Comparison of ENCODE assay signal across 14 cellular contexts in genomic region chr10:43380610-43381222, GRCh38. TPM values are rescaled to one million over a fixed set of nuclear protein-coding genes. Genes with fewer than 3 reads are reported as not detected.
DNase-seq lines count a peak whose midpoint lies in the region; ATAC-seq, FAIRE-seq and TF ChIP-seq lines count a peak whose summit lies in the region.
"Had no signal": no experiment of that assay in that cellular context is flagged by ENCODE, and none has a peak within 500 bp of the region (broad histone marks: within the 10 kb centered on the region; RNA-seq: fewer than 3 reads in every experiment).

No MANE protein-coding gene starts in this region.

- CTCF ChIA-PET in mammary epithelial cell (lab: Charles Lee; ENCODE audit: low non-redundant PET), result interaction anchor here (0.7 kb wide), 1 partner anchor 71 kb away, joined by 12 read pairs; no protein-coding TSS in a partner anchor

- H2AFZ ChIP-seq in mammary epithelial cell (ENCODE audit: low read depth, low read length), result no peak overlapping the region

- H3K9ac ChIP-seq in mammary epithelial cell (ENCODE audit: insufficient read depth, low read length), result no peak overlapping the region
- H3K9ac ChIP-seq: BLaER1 had no signal

- no peaks in the 10 kb centered on the region for H3K9me3 Mint-ChIP-seq in activated T-cell treated with anti-CD3 and anti-CD28 coated beads, Interleukin-2, amount 50 U/mL, for 24 hours
- H3K9me3 Mint-ChIP-seq: dendritic cell treated with granulocyte-macrophage colony-stimulating factor and Interleukin-4, amounts not matched to agents 40 ng/mL and 50 ng/mL, for 4 days had no signal

- H3K27me3 ChIP-seq in mammary epithelial cell (ENCODE audit: insufficient read depth, low read length), result no peaks in the 10 kb centered on the region
- H3K27me3 ChIP-seq: BLaER1, pancreas had no signal

- H3K27me3 Mint-ChIP-seq in activated T-cell treated with anti-CD3 and anti-CD28 coated beads, Interleukin-2, amount 50 U/mL, for 24 hours, result no peaks in the 10 kb centered on the region
- H3K27me3 Mint-ChIP-seq: dendritic cell treated with granulocyte-macrophage colony-stimulating factor and Interleukin-4, amounts not matched to agents 40 ng/mL and 50 ng/mL, for 4 days had no signal

- H3K27ac ChIP-seq in mammary epithelial cell (ENCODE audit: insufficient read depth, low read depth, low read length), result no peak overlapping the region
- H3K27ac ChIP-seq: BLaER1, pancreas had no signal

- peaks cover 10% of the 10 kb centered on the region for H3K36me3 Mint-ChIP-seq in activated T-cell treated with anti-CD3 and anti-CD28 coated beads, Interleukin-2, amount 50 U/mL, for 24 hours (ENCODE audit: low read depth)

- no peaks in the 10 kb centered on the region for H3K79me2 ChIP-seq in mammary epithelial cell (ENCODE audit: insufficient read depth, low read length)

- peak overlapping the region; percentile 22 for H3K27ac Mint-ChIP-seq in activated T-cell treated with anti-CD3 and anti-CD28 coated beads, Interleukin-2, amount 50 U/mL, for 24 hours
- H3K27ac Mint-ChIP-seq: dendritic cell treated with granulocyte-macrophage colony-stimulating factor and Interleukin-4, amounts not matched to agents 40 ng/mL and 50 ng/mL, for 4 days had no signal

- dilution Hi-C loops in mammary epithelial cell (cut with HindIII; ENCODE audit: low sequenced_read_pairs), result no loop called here

- no peak for DNase-seq in activated T-cell treated with anti-CD3 and anti-CD28 coated beads, Interleukin-2, amount 50 U/mL, for 24 hours
- no peak for DNase-seq in activated T-cell treated with anti-CD3 and anti-CD28 coated beads for 4 hours
- peak; percentile 66 for DNase-seq in NAMALWA (ENCODE audit: low spot score)
- no peak for DNase-seq in mammary epithelial cell
- DNase-seq in retinal pigment epithelial cell (ENCODE audit: low read depth), result no peak
- DNase-seq in HTR-8/SVneo (ENCODE audit: insufficient read length, low spot score), result no peak
- no peak for DNase-seq in mucosa of gallbladder (ENCODE audit: low spot score)
- no peak for DNase-seq in Right ventricle myocardium superior
- DNase-seq: NCI-H345 had no signal

- intact Hi-C loops in mammary epithelial cell (cut with micrococcal nuclease), result loop anchor here (1.0 kb wide), 1 partner anchor 17 kb away; no protein-coding TSS in a partner anchor
- intact Hi-C loops in Right ventricle myocardium superior (cut with DNase I), result no loop called here

- peaks cover 7% of the 10 kb centered on the region for H3K4me1 ChIP-seq in mammary epithelial cell (ENCODE audit: insufficient read depth, low read length)
- H3K4me1 ChIP-seq: BLaER1 had no signal

- 97% methylated on average over 5 of the region's 5 CpGs for WGBS in mammary epithelial cell (ENCODE audit: low coverage, missing lambda C conversion rate)

- no peak for ATAC-seq in Right ventricle myocardium superior (ENCODE audit: poor library complexity)
- ATAC-seq: pancreas had no signal

- in situ Hi-C loops in mammary epithelial cell (cut with MboI; ENCODE audit: low sequenced_read_pairs in 2 of 2), result no loop called here

- H3K36me3 ChIP-seq in mammary epithelial cell (ENCODE audit: insufficient read depth, low read length), result peaks cover 5% of the 10 kb centered on the region
- H3K36me3 ChIP-seq: pancreas had no signal

- H3K4me2 ChIP-seq in mammary epithelial cell (ENCODE audit: insufficient read depth, low read depth, low read length), result no peak overlapping the region
- H3K4me2 ChIP-seq: BLaER1 had no signal

- no peak overlapping the region for H3K4me3 Mint-ChIP-seq in activated T-cell treated with anti-CD3 and anti-CD28 coated beads, Interleukin-2, amount 50 U/mL, for 24 hours
- H3K4me3 Mint-ChIP-seq: dendritic cell treated with granulocyte-macrophage colony-stimulating factor and Interleukin-4, amounts not matched to agents 40 ng/mL and 50 ng/mL, for 4 days had no signal

- H4K20me1 ChIP-seq in mammary epithelial cell (ENCODE audit: insufficient read depth, low read length), result no peaks in the 10 kb centered on the region

- no TSS peak for BruUV-seq in mammary epithelial cell (replicated peaks; lab: Mats Ljungman, UMichigan)

- TF ChIP-seq CTCF in mammary epithelial cell (conservative IDR thresholded peaks at IDR 0.05 in 1 of 2, IDR thresholded peaks at IDR 0.05 in 1 of 2; ENCODE audit: extremely low read depth in 1 of 2, insufficient read depth in 1 of 2, low read depth in 1 of 2, low read length in 2 of 2), result peak; percentile 19 to 27
- peak; percentile 13 for TF ChIP-seq CTCF in retinal pigment epithelial cell (conservative IDR thresholded peaks at IDR 0.05; ENCODE audit: low read depth, low read length)

- H3K4me1 Mint-ChIP-seq in activated T-cell treated with anti-CD3 and anti-CD28 coated beads, Interleukin-2, amount 50 U/mL, for 24 hours (ENCODE audit: low read depth), result no peaks in the 10 kb centered on the region

- FAIRE-seq in HTR-8/SVneo (lab: Jason Lieb, UNC), result no peak
- FAIRE-seq: islet of Langerhans, pancreas had no signal

- no peaks in the 10 kb centered on the region for H3K9me3 ChIP-seq in mammary epithelial cell (replicated peaks; ENCODE audit: insufficient read depth, low read length)
- H3K9me3 ChIP-seq: BLaER1, pancreas had no signal

- no peak overlapping the region for H3K4me3 ChIP-seq in mammary epithelial cell (replicated peaks in 1 of 3; ENCODE audit: insufficient read depth in 1 of 3, low read depth in 2 of 3, low read length in 3 of 3)
- no peak overlapping the region for H3K4me3 ChIP-seq in retinal pigment epithelial cell (ENCODE audit: low read length)
- H3K4me3 ChIP-seq: BLaER1, pancreas had no signal

RNA-seq across cellular contexts. Expression of gene FXYD4, which starts 9.3 kb away (rescaled TPM):
- total RNA-seq in mammary epithelial cell (not detected), mucosa of gallbladder (1.6 TPM), Right ventricle myocardium superior (not detected)
- not detected for polyA plus RNA-seq in mammary epithelial cell
- polyA minus RNA-seq in mammary epithelial cell, result not detected
- total RNA-seq: T-helper 1 cell treated with Interleukin-12 subunit alpha and Interleukin-12 subunit beta and Interleukin-4 antibody, amounts not matched to agents 30 ng/mL and 1 ng/mL, for 36 hours had no signal

RNA-seq across cellular contexts. Expression of gene HNRNPF, which starts 28.3 kb away (rescaled TPM):
- total RNA-seq in mammary epithelial cell, result 100 to 1,000 TPM; 149 to 228 TPM
- polyA plus RNA-seq in mammary epithelial cell, result 254 TPM
- 176 TPM for polyA minus RNA-seq in mammary epithelial cell
- total RNA-seq in mucosa of gallbladder, result 184 TPM
- total RNA-seq in Right ventricle myocardium superior, result 77.5 TPM

RNA-seq across cellular contexts. Expression of gene ZNF487, which starts 56.2 kb away (rescaled TPM):
- total RNA-seq in mammary epithelial cell (1 to 10 TPM; 3.2 to 3.8 TPM), mucosa of gallbladder (5.9 TPM), Right ventricle myocardium superior (2.0 TPM)
- polyA plus RNA-seq in mammary epithelial cell, result 2.5 TPM
- polyA minus RNA-seq in mammary epithelial cell, result not detected
